ENCODE assay signal across 18 cellular contexts in the genomic region with DNA sequence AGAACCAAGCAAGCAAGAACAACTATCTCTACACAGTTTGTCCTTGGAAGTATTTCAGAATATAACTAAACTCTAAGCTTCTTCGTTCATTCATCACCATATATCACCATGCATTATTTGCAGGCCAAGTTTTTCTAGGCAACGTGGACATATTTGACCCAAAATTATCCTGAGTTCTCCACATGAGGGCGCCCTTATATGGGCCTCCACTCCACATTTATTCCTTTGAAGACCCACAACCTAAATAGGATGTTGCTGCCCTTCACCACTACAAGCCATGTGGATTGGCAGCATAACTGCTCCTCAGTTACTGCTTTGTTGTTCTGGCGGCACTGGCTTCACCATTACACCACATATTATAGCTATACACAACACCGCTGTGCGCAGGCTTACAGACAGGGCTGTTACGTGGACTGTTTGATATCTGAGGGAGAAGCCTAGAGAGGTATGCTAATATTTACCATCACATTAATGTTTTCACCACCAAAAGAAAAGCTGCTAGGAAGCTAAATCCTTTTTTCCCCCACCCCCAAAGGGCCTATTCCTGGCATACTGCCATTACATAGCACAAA.
DNase-seq lines count a peak whose midpoint lies in the region; FAIRE-seq and TF ChIP-seq lines count a peak whose summit lies in the region.
"Had no signal": no experiment of that assay in that cellular context is flagged by ENCODE, and none has a peak within 500 bp of the region (broad histone marks: within the 10 kb centered on the region; RNA-seq: fewer than 3 reads in every experiment).

No MANE protein-coding gene starts in this region.

- H3K36me3 Mint-ChIP-seq in mesothelial cell of epicardium, result no peaks in the 10 kb centered on the region

- no peak for TF ChIP-seq EP300 in Ishikawa (IDR thresholded peaks at IDR 0.05; ENCODE audit: borderline replicate concordance)

- peaks cover 9% of the 10 kb centered on the region for H3K4me1 Mint-ChIP-seq in mesothelial cell of epicardium
- H3K4me1 Mint-ChIP-seq: activated CD4-positive, alpha-beta memory T cell treated with anti-CD3 and anti-CD28 coated beads, Interleukin-2, amount 10 ng/mL, durations not matched to agents 7 days and 5 days had no signal

- H3K9me3 Mint-ChIP-seq in mesothelial cell of epicardium, result peaks cover 18% of the 10 kb centered on the region

- TF ChIP-seq RAD21 in Ishikawa (IDR thresholded peaks at IDR 0.05; ENCODE audit: low read depth), result peak; percentile 38; the same call in 1 of the 2 replicates

- no peaks in the 10 kb centered on the region for H3K27me3 Mint-ChIP-seq in mesothelial cell of epicardium (ENCODE audit: low read depth)
- H3K27me3 Mint-ChIP-seq: activated CD4-positive, alpha-beta memory T cell treated with anti-CD3 and anti-CD28 coated beads, Interleukin-2, amount 10 ng/mL, durations not matched to agents 7 days and 5 days; stimulated activated naive CD8-positive, alpha-beta T cell treated with anti-CD3 and anti-CD28 coated beads, Interleukin-15, Interleukin-2, amounts not matched to agents 100 ng/mL and 50 ng/mL, for 24 hours had no signal

- no peak for TF ChIP-seq CTCF in mesothelial cell of epicardium (IDR thresholded peaks at IDR 0.05; ENCODE audit: unreplicated experiment)

- H3K4me3 Mint-ChIP-seq in mesothelial cell of epicardium, result no peak overlapping the region
- H3K4me3 Mint-ChIP-seq: activated CD4-positive, alpha-beta memory T cell treated with anti-CD3 and anti-CD28 coated beads, Interleukin-2, amount 10 ng/mL, durations not matched to agents 7 days and 5 days; nephron; stimulated activated naive CD8-positive, alpha-beta T cell treated with anti-CD3 and anti-CD28 coated beads, Interleukin-15, Interleukin-2, amounts not matched to agents 100 ng/mL and 50 ng/mL, for 24 hours had no signal

- H3K27ac Mint-ChIP-seq in mesothelial cell of epicardium, result no peak overlapping the region
- H3K27ac Mint-ChIP-seq: activated CD4-positive, alpha-beta memory T cell treated with anti-CD3 and anti-CD28 coated beads, Interleukin-2, amount 10 ng/mL, durations not matched to agents 7 days and 5 days; nephron; stimulated activated naive CD8-positive, alpha-beta T cell treated with anti-CD3 and anti-CD28 coated beads, Interleukin-15, Interleukin-2, amounts not matched to agents 100 ng/mL and 50 ng/mL, for 24 hours had no signal

- FAIRE-seq in urothelium cell line (lab: Jason Lieb, UNC), result no peak

- DNase-seq in DMS153 (lab: John Stamatoyannopoulos, UW) (peak; percentile 96), NCI-H748 (lab: John Stamatoyannopoulos, UW; ENCODE audit: unreplicated experiment) (peak; percentile 98), iPS DF 4.7 (ENCODE audit: extremely low read depth, low spot score) (peak; percentile 5), pons (ENCODE audit: low spot score) (no peak), OCI-M2 (lab: John Stamatoyannopoulos, UW; ENCODE audit: unreplicated experiment) (no peak), urothelium cell line (ENCODE audit: low spot score) (no peak), mesothelial cell of epicardium (ENCODE audit: low spot score in 2 of 2, unreplicated experiment in 2 of 2) (no peak)
- DNase-seq: activated CD4-positive, alpha-beta memory T cell treated with anti-CD3 and anti-CD28 coated beads, Interleukin-2, amount 10 ng/mL, durations not matched to agents 7 days and 5 days; activated gamma-delta T cell; brain microvascular endothelial cell; effector CD4-positive, alpha-beta T cell; GDM1; left colon; right cardiac atrium; T-helper 9 cell had no signal

TF ChIP-seq in Ishikawa, 13 proteins besides CTCF, POLR2A, EP300 and RAD21:
- no peak for TF ChIP-seq TCF12 (IDR thresholded peaks at IDR 0.05; ENCODE audit: low read depth)
- TF ChIP-seq TEAD4 (IDR thresholded peaks at IDR 0.05), result no peak
- no peak for TF ChIP-seq TAF1 (IDR thresholded peaks at IDR 0.05; ENCODE audit: low read depth)
- TF ChIP-seq FOXM1 (IDR thresholded peaks at IDR 0.05; ENCODE audit: borderline replicate concordance, low read depth), result no peak
- no peak for TF ChIP-seq ZBTB7A (IDR thresholded peaks at IDR 0.05; ENCODE audit: low read depth)
- TF ChIP-seq, protein P1, sequence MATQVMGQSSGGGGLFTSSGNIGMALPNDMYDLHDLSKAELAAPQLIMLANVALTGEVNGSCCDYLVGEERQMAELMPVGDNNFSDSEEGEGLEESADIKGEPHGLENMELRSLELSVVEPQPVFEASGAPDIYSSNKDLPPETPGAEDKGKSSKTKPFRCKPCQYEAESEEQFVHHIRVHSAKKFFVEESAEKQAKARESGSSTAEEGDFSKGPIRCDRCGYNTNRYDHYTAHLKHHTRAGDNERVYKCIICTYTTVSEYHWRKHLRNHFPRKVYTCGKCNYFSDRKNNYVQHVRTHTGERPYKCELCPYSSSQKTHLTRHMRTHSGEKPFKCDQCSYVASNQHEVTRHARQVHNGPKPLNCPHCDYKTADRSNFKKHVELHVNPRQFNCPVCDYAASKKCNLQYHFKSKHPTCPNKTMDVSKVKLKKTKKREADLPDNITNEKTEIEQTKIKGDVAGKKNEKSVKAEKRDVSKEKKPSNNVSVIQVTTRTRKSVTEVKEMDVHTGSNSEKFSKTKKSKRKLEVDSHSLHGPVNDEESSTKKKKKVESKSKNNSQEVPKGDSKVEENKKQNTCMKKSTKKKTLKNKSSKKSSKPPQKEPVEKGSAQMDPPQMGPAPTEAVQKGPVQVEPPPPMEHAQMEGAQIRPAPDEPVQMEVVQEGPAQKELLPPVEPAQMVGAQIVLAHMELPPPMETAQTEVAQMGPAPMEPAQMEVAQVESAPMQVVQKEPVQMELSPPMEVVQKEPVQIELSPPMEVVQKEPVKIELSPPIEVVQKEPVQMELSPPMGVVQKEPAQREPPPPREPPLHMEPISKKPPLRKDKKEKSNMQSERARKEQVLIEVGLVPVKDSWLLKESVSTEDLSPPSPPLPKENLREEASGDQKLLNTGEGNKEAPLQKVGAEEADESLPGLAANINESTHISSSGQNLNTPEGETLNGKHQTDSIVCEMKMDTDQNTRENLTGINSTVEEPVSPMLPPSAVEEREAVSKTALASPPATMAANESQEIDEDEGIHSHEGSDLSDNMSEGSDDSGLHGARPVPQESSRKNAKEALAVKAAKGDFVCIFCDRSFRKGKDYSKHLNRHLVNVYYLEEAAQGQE (IDR thresholded peaks at IDR 0.05; ENCODE audit: low read depth), result no peak
- TF ChIP-seq EGR1 (IDR thresholded peaks at IDR 0.05), result no peak
- no peak for TF ChIP-seq MAX (IDR thresholded peaks at IDR 0.05)
- TF ChIP-seq, protein P2, sequence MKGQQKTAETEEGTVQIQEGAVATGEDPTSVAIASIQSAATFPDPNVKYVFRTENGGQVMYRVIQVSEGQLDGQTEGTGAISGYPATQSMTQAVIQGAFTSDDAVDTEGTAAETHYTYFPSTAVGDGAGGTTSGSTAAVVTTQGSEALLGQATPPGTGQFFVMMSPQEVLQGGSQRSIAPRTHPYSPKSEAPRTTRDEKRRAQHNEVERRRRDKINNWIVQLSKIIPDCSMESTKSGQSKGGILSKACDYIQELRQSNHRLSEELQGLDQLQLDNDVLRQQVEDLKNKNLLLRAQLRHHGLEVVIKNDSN (IDR thresholded peaks at IDR 0.05), result no peak
- no peak for TF ChIP-seq YY1 (IDR thresholded peaks at IDR 0.05; ENCODE audit: low read depth)
- TF ChIP-seq CREB1 (IDR thresholded peaks at IDR 0.05; ENCODE audit: low read depth), result no peak
- no peak for TF ChIP-seq CEBPB (IDR thresholded peaks at IDR 0.05)
- no peak for TF ChIP-seq NFIC (IDR thresholded peaks at IDR 0.05)

Comparison
In these comparisons a context has a peak if more than half of its experiments do, and no peak if none do; other contexts are left out.
1. DNase-seq: peak in DMS153 (single experiment), NCI-H748 (single experiment) and iPS DF 4.7 (single experiment); none in pons (single experiment), OCI-M2 (single experiment), urothelium cell line (single experiment) and mesothelial cell of epicardium (0 of 2).